In the genomic region with DNA sequence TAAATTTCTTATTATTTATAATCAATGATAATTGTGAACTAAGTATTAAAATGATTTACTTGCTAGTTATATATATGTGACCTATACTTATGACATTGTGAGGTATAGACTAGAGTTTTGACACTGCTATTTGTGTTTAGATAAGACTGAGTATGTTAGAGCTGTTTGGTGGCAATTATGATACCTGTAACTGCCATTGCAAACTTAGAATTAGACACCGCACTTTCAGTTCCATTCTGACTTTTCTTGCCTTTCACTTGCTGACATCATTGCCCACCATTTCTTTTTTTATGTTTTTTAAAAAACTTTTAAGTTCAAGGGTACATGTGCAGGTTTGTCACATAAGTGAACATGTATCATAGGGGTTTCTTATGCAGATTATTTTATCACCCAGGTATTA, we compare ENCODE assay signal across 26 cellular contexts.
A peak's percentile ranks its signal among the peaks of the same experiment; 100 is the strongest.
DNase-seq lines count a peak whose midpoint lies in the region; ATAC-seq and TF ChIP-seq lines count a peak whose summit lies in the region.
"Had no signal": no experiment of that assay in that cellular context is flagged by ENCODE, and none has a peak within 500 bp of the region (broad histone marks: within the 10 kb centered on the region; RNA-seq: fewer than 3 reads in every experiment).

No MANE protein-coding gene starts in this region.

- ATAC-seq in GM19035 (IDR thresholded peaks at IDR 0.05; ENCODE audit: unreplicated experiment) (peak; percentile 69), HG02852 (IDR thresholded peaks at IDR 0.05; ENCODE audit: unreplicated experiment) (peak; percentile 62), HG03442 (IDR thresholded peaks at IDR 0.05; ENCODE audit: unreplicated experiment) (peak; percentile 60), HG03457 (IDR thresholded peaks at IDR 0.05; ENCODE audit: unreplicated experiment) (no peak), HG02884 (IDR thresholded peaks at IDR 0.05; ENCODE audit: unreplicated experiment) (no peak)
- ATAC-seq: activated T-cell treated with anti-CD3 and anti-CD28 coated beads, Interleukin-2, amount 50 U/mL, for 72 hours; K562; left lobe of liver; right cardiac atrium; WTC11 had no signal

- DNase-seq in GM13977 (ENCODE audit: low spot score) (peak; percentile 18), GF-D8 (lab: John Stamatoyannopoulos, UW) (no peak)
- DNase-seq in activated naive CD4-positive, alpha-beta T cell treated with anti-CD3 and anti-CD28 coated beads, Interleukin-2, amount 50 U/mL, for 16 hours = no peak
- DNase-seq: activated CD4-positive, alpha-beta T cell treated with anti-CD3 and anti-CD28 coated beads, Interleukin-2, amount 50 U/mL, for 4 hours; activated naive CD4-positive, alpha-beta T cell treated with anti-CD3 and anti-CD28 coated beads for 36 hours; activated T-cell treated with anti-CD3 and anti-CD28 coated beads, Interleukin-2, amount 50 U/mL, for 72 hours; CD4-positive, alpha-beta T cell; DMS 273 treated with DMSO at 0.1 percent for 48 hours; NCI-H1105; NCI-H187 treated with DMSO at 0.1 percent for 48 hours; NCI-H2171 treated with DMSO at 0.1 percent for 48 hours; NCI-H510A treated with DMSO at 0.1 percent for 48 hours; PC-9; right cardiac atrium; Right ventricle myocardium superior; stimulated activated CD4-positive, alpha-beta T cell treated with anti-CD3 and anti-CD28 coated beads, Interleukin-2, amount 100 ng/mL, for 48 hours; T-helper 9 cell; trophoblast cell had no signal

- in situ Hi-C loops in GM13977 (cut with MboI; ENCODE audit: low pct_unique_long_range_greater_than_20kb, low sequenced_read_pairs, unreplicated experiment) = no loop called here

- TF ChIP-seq CTCF in GM13977 (IDR thresholded peaks at IDR 0.05; ENCODE audit: extremely low read depth, insufficient read depth, missing control alignments) = no peak

Comparison
In these comparisons a context has a peak if more than half of its experiments do, and no peak if none do; other contexts are left out.
1. ATAC-seq: peak in GM19035 (single experiment), HG02852 (single experiment) and HG03442 (single experiment); none in HG03457 (single experiment) and HG02884 (single experiment).